In the genomic region with DNA sequence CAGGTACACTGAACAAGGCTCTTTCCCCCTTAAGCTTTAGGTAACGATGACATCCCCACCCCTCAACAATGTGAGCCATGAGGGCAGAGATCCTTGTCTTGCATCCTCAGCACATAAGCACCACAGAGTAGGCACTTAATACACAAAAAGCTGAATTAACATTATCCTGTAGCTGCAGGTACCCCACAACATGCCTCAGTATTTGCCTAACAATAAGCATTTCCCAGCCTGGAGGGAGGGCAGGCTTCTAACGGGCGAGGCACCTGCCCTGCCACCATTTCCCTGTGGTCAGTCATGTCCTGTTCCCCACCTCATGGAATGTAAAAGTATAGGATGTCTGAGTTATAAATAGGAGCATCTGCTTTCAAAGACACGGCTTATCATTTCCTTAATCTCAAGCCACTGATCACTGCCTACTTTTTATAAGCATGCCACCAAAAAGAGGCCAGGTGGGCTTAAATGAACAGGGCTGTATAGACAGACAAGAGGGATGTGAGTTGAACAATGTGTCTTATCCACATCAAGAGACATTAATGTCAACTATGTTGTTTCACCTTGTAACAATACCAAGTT, we compare ENCODE assay signal across 1 cellular context.
TF ChIP-seq lines count a peak whose summit lies in the region.

No MANE protein-coding gene starts in this region.

TF ChIP-seq in H1, 55 proteins besides CTCF, POLR2A, EP300 and RAD21 (continued from another document):
- TF ChIP-seq BRCA1 (IDR thresholded peaks at IDR 0.05; ENCODE audit: low read depth, low read length) (no peak), SRF (IDR thresholded peaks at IDR 0.05; ENCODE audit: low read depth, low read length) (no peak), RBBP5 (IDR thresholded peaks at IDR 0.05; ENCODE audit: borderline replicate concordance, low read depth, low read length) (no peak), POU5F1 (IDR thresholded peaks at IDR 0.05; ENCODE audit: low read depth, low read length) (peak; percentile 47; the same call in 1 of the 2 replicates), SAP30 (IDR thresholded peaks at IDR 0.05; ENCODE audit: insufficient read depth, insufficient replicate concordance, low read length) (no peak), JUN (IDR thresholded peaks at IDR 0.05; ENCODE audit: low read depth, low read length) (no peak), MAFK (IDR thresholded peaks at IDR 0.05; ENCODE audit: low read depth, low read length) (peak; percentile 36; the same call in 1 of the 2 replicates), BCL11A (IDR thresholded peaks at IDR 0.05; ENCODE audit: low read depth in 2 of 2, low read length in 2 of 2) (no peak), NANOG (IDR thresholded peaks at IDR 0.05; ENCODE audit: insufficient read depth, low read depth, low read length, poor library complexity, severe bottlenecking) (peak; percentile 40), TAF7 (optimal IDR thresholded peaks at IDR 0.05; ENCODE audit: borderline replicate concordance, low read depth, low read length) (no peak), CREB1 (IDR thresholded peaks at IDR 0.05) (0 out of 2 replicates have a peak, but pooled peaks have one; percentile 12), SIN3A (conservative IDR thresholded peaks at IDR 0.05 in 1 of 2, IDR thresholded peaks at IDR 0.05 in 1 of 2; ENCODE audit: low read depth in 1 of 2, low read length in 2 of 2) (peak in 1 of 2 experiments; percentile 29; a peak in 1 of 4 replicates), HDAC2 (IDR thresholded peaks at IDR 0.05; ENCODE audit: borderline replicate concordance in 1 of 2, low read depth in 2 of 2, low read length in 2 of 2) (no peak), TCF12 (IDR thresholded peaks at IDR 0.05; ENCODE audit: low read depth, low read length) (0 out of 2 replicates have a peak, but pooled peaks have one; percentile 26), SP1 (IDR thresholded peaks at IDR 0.05; ENCODE audit: low read depth, low read length) (0 out of 2 replicates have a peak, but pooled peaks have one; percentile 36), TAF1 (IDR thresholded peaks at IDR 0.05; ENCODE audit: low read depth, low read length) (no peak)
- TF ChIP-seq, protein P1, sequence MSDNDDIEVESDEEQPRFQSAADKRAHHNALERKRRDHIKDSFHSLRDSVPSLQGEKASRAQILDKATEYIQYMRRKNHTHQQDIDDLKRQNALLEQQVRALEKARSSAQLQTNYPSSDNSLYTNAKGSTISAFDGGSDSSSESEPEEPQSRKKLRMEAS (IDR thresholded peaks at IDR 0.05) = 0 out of 2 replicates have a peak, but pooled peaks have one; percentile 42
- TF ChIP-seq, protein P2, sequence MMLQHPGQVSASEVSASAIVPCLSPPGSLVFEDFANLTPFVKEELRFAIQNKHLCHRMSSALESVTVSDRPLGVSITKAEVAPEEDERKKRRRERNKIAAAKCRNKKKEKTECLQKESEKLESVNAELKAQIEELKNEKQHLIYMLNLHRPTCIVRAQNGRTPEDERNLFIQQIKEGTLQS (IDR thresholded peaks at IDR 0.05; ENCODE audit: insufficient read depth, low read depth, low read length) = no peak
